In genomic region chr1:175861641-175862367, GRCh38 we compare ENCODE assay signal across 29 cellular contexts.
DNase-seq lines count a peak whose midpoint lies in the region; ATAC-seq, FAIRE-seq and TF ChIP-seq lines count a peak whose summit lies in the region.
"Had no signal": no experiment of that assay in that cellular context is flagged by ENCODE, and none has a peak within 500 bp of the region (broad histone marks: within the 10 kb centered on the region; RNA-seq: fewer than 3 reads in every experiment).

No MANE protein-coding gene starts in this region.

- no peak overlapping the region for H2AK5ac ChIP-seq in H9 (ENCODE audit: insufficient read length, low read length)
- H2AK5ac ChIP-seq in mesendoderm (ENCODE audit: low read length): no peak overlapping the region

- H3K9me3 Mint-ChIP-seq in H9: no peaks in the 10 kb centered on the region; a peak in 2 of 5 replicates
- no peaks in the 10 kb centered on the region for H3K9me3 Mint-ChIP-seq in chondrocyte (ENCODE audit: low read depth)
- H3K9me3 Mint-ChIP-seq: CD4-positive, alpha-beta T cell; IgD-negative memory B cell had no signal

- H3K27me3 Mint-ChIP-seq in H9 (ENCODE audit: low read depth) (peaks cover 6% of the 10 kb centered on the region; the same call in 1 of the 2 replicates), chondrocyte (ENCODE audit: low read depth) (peaks cover 18% of the 10 kb centered on the region)

- H3K18ac ChIP-seq in H9 (ENCODE audit: insufficient read length, low read depth, low read length) (peak overlapping the region; percentile 34), mesendoderm (ENCODE audit: low read length) (peak overlapping the region; percentile 0)

- H3K23ac ChIP-seq in H9 (ENCODE audit: insufficient read length, low read depth, low read length) (no peak overlapping the region), mesendoderm (ENCODE audit: low read length) (no peak overlapping the region)

- H4K20me1 ChIP-seq in H9 (ENCODE audit: control insufficient read depth, insufficient read depth, insufficient read length) (no peaks in the 10 kb centered on the region), GM12878 (ENCODE audit: control insufficient read depth, insufficient read depth) (no peaks in the 10 kb centered on the region)
- H4K20me1 ChIP-seq: BLaER1 treated with 17β-estradiol and CSF1 and Interleukin-3, amounts not matched to agents 10 nM and 100 nM had no signal

- no peak for TF ChIP-seq RAD21 in GM12878 (IDR thresholded peaks at IDR 0.05; ENCODE audit: insufficient read depth, low read depth, low read length)

- H3K79me2 ChIP-seq in H9 (ENCODE audit: insufficient read depth, low read length) (no peaks in the 10 kb centered on the region), GM12878 (ENCODE audit: control insufficient read depth, insufficient read depth, low read length) (no peaks in the 10 kb centered on the region), mesendoderm (ENCODE audit: control insufficient read depth, insufficient read depth, low read length) (no peaks in the 10 kb centered on the region)

- no peak overlapping the region for H2BK5ac ChIP-seq in H9 (ENCODE audit: insufficient read length, low read length)
- H2BK5ac ChIP-seq in mesendoderm (ENCODE audit: low read length): no peak overlapping the region

- H3K9ac ChIP-seq in H9 (ENCODE audit: extremely low read depth, insufficient read length, low read length) (no peak overlapping the region), GM12878 (ENCODE audit: control insufficient read depth, insufficient read depth, low read length) (no peak overlapping the region), mesendoderm (ENCODE audit: low read length) (no peak overlapping the region)
- H3K9ac ChIP-seq: BLaER1 treated with 17β-estradiol and CSF1 and Interleukin-3, amounts not matched to agents 10 nM and 100 nM; KMS-11 had no signal

- H3K4me2 ChIP-seq in H9 (ENCODE audit: insufficient read depth, insufficient read length, low read length): no peak overlapping the region
- H3K4me2 ChIP-seq in GM12878 (ENCODE audit: control insufficient read depth, insufficient read depth): no peak overlapping the region
- no peak overlapping the region for H3K4me2 ChIP-seq in mesendoderm (ENCODE audit: low read length)
- H3K4me2 ChIP-seq: A549; BLaER1 treated with 17β-estradiol and CSF1 and Interleukin-3, amounts not matched to agents 10 nM and 100 nM; KMS-11 had no signal

- DNase-seq in GM19239 (ENCODE audit: insufficient read length, low spot score): no peak
- no peak for DNase-seq in H9
- DNase-seq in GM12878 (ENCODE audit: low read depth, low spot score): no peak
- DNase-seq in mesendoderm: no peak
- no peak for DNase-seq in NCI-H446 treated with DMSO at 0.1 percent for 48 hours (lab: John Stamatoyannopoulos, UW)
- DNase-seq in anterior cingulate cortex (lab: John Stamatoyannopoulos, UW): no peak
- no peak for DNase-seq in chondrocyte (ENCODE audit: low spot score)
- DNase-seq in cerebellum (ENCODE audit: low spot score): no peak
- DNase-seq: AML-193; Caco-2; CD4-positive, alpha-beta T cell; DMS 273 treated with DMSO at 0.1 percent for 48 hours; DMS79; EL; GDM1; GOT3; MM.1S; NCI-H1694 treated with DMSO at 0.1 percent for 48 hours; NCI-H2107; NCI-H526 treated with DMSO at 0.1 percent for 48 hours; SJCRH30; T-helper 17 cell had no signal

- no peak overlapping the region for H3T11ph ChIP-seq in H9 (ENCODE audit: low read length)

- H4K91ac ChIP-seq in H9 (ENCODE audit: insufficient read length, low read depth, low read length): no peak overlapping the region

- ATAC-seq in GM12878: peak; percentile 66
- ATAC-seq: A549, HCT116, SK-N-SH treated with all-trans-retinoic acid at 6 μM for 48 hours, T-helper 17 cell had no signal

- in situ Hi-C loops in GM12878 (cut with MboI): no loop called here

- H3K36me3 ChIP-seq in GM12878 (ENCODE audit: control insufficient read depth in 2 of 2, insufficient read depth in 2 of 2, low read length in 1 of 2) (no peaks in the 10 kb centered on the region), mesendoderm (ENCODE audit: control insufficient read depth, insufficient read depth, low read length) (no peaks in the 10 kb centered on the region)
- H3K36me3 ChIP-seq: BLaER1 treated with 17β-estradiol and CSF1 and Interleukin-3, amounts not matched to agents 10 nM and 100 nM; SJCRH30 had no signal

- H3K56ac ChIP-seq in H9 (ENCODE audit: insufficient read length, low read depth, low read length) (no peak overlapping the region), mesendoderm (ENCODE audit: low read length) (no peak overlapping the region)

- POLR2A ChIA-PET in GM12878 (lab: Charles Lee): no interaction called here

- TF ChIP-seq CTCF in H9 (conservative IDR thresholded peaks at IDR 0.05) (no peak), GM12878 (IDR thresholded peaks at IDR 0.05 in 2 of 3, conservative IDR thresholded peaks at IDR 0.05 in 1 of 3; ENCODE audit: control insufficient read depth in 2 of 3, extremely low read depth in 1 of 3, insufficient read depth in 1 of 3, low read depth in 3 of 3, low read length in 3 of 3) (no peak), chondrocyte (IDR thresholded peaks at IDR 0.05) (no peak)

- no peak overlapping the region for H4K8ac ChIP-seq in H9 (replicated peaks; ENCODE audit: insufficient read length, low read depth, low read length)
- no peak overlapping the region for H4K8ac ChIP-seq in mesendoderm (ENCODE audit: low read depth, low read length)

- SMC1A ChIA-PET in GM12878 (lab: Charles Lee; ENCODE audit: uncharacterized antibody, unreplicated experiment): no interaction called here

- CTCF ChIA-PET in GM12878 (lab: Yijun Ruan, JAX): interaction anchor here (1.4 kb wide), 1 partner anchor 17 kb away, joined by 3 read pairs; no protein-coding TSS in a partner anchor

- H3K4ac ChIP-seq in H9 (ENCODE audit: low read depth, low read length) (no peak overlapping the region), mesendoderm (ENCODE audit: low read depth, low read length) (no peak overlapping the region)

- RAD21 ChIA-PET in GM12878 (lab: Charles Lee; ENCODE audit: unreplicated experiment): no interaction called here

- no peak for TF ChIP-seq POLR2A in GM12878 (IDR thresholded peaks at IDR 0.05; ENCODE audit: low read depth, low read length)

- no TSS peak for BruUV-seq in GM12878 (replicated peaks; lab: Mats Ljungman, UMichigan)

- no peak overlapping the region for H2BK20ac ChIP-seq in H9 (ENCODE audit: low read depth, low read length, poor library complexity, severe bottlenecking)

- H3K4me1 Mint-ChIP-seq in H9 (peaks cover 69 to 71% of the 10 kb centered on the region in 2 experiments), chondrocyte (ENCODE audit: low read depth) (no peaks in the 10 kb centered on the region)

- H2BK15ac ChIP-seq in H9 (ENCODE audit: low read depth, low read length): no peak overlapping the region
- no peak overlapping the region for H2BK15ac ChIP-seq in mesendoderm (replicated peaks; ENCODE audit: low read depth)

- H3K27me3 ChIP-seq in H9 (ENCODE audit: insufficient read depth, low read length): no peaks in the 10 kb centered on the region
- no peaks in the 10 kb centered on the region; a peak in 2 of 4 replicates for H3K27me3 ChIP-seq in GM12878 (replicated peaks in 1 of 2; ENCODE audit: control insufficient read depth in 2 of 2, insufficient read depth in 2 of 2, low read length in 1 of 2)
- no peaks in the 10 kb centered on the region for H3K27me3 ChIP-seq in mesendoderm (ENCODE audit: insufficient read depth, low read length, poor library complexity)
- H3K27me3 ChIP-seq: BLaER1 treated with 17β-estradiol and CSF1 and Interleukin-3, amounts not matched to agents 10 nM and 100 nM; SJCRH30 had no signal

- no peaks in the 10 kb centered on the region for H3K23me2 ChIP-seq in H9 (ENCODE audit: insufficient read length, low read depth, low read length, poor library complexity, severe bottlenecking)

- no peak overlapping the region for H2BK12ac ChIP-seq in H9 (ENCODE audit: insufficient read length, low read depth, low read length)

- FAIRE-seq in GM19239 (lab: Jason Lieb, UNC) (peak; percentile 63), GM12878 (lab: Jason Lieb, UNC) (no peak)
- FAIRE-seq: A549 had no signal

- H3K4me3 ChIP-seq in GM12878 (no peak overlapping the region), mesendoderm (ENCODE audit: low read length) (no peak overlapping the region)
- H3K4me3 ChIP-seq: A549; BLaER1 treated with 17β-estradiol and CSF1 and Interleukin-3, amounts not matched to agents 10 nM and 100 nM; SJCRH30 had no signal

- H4K5ac ChIP-seq in H9 (ENCODE audit: insufficient read length, low read depth, low read length): no peak overlapping the region
- no peak overlapping the region for H4K5ac ChIP-seq in mesendoderm (ENCODE audit: low read length)

- H2BK120ac ChIP-seq in H9 (ENCODE audit: low read depth, low read length, poor library complexity, severe bottlenecking) (no peak overlapping the region), mesendoderm (ENCODE audit: low read depth, low read length) (no peak overlapping the region)

- H3K4me1 ChIP-seq in H9 (ENCODE audit: insufficient read depth, low read length) (peaks cover 33% of the 10 kb centered on the region; the same call in 1 of the 2 replicates), GM12878 (ENCODE audit: control insufficient read depth, insufficient read depth, low read length) (peaks cover 5% of the 10 kb centered on the region; the same call in 1 of the 2 replicates), mesendoderm (ENCODE audit: control insufficient read depth, low read depth, low read length) (peaks cover 3% of the 10 kb centered on the region)
- H3K4me1 ChIP-seq: A549; BLaER1 treated with 17β-estradiol and CSF1 and Interleukin-3, amounts not matched to agents 10 nM and 100 nM; SJCRH30 had no signal

- intact Hi-C loops in GM12878 (cut with micrococcal nuclease; ENCODE audit: unreplicated experiment): no loop called here

- no peak overlapping the region for H3K27ac Mint-ChIP-seq in H9
- H3K27ac Mint-ChIP-seq in chondrocyte (ENCODE audit: unreplicated experiment): no peak overlapping the region
- H3K27ac Mint-ChIP-seq: CD4-positive, alpha-beta T cell; IgD-negative memory B cell; T-helper 17 cell had no signal

- no CpG with 5 or more reads among the region's 7 CpGs for WGBS in H9 (ENCODE audit: extremely low coverage, insufficient read length, low lambda C conversion rate)
- whole genome bisulfite sequencing in GM12878 (ENCODE audit: insufficient coverage, insufficient replicate concordance, low lambda C conversion rate, missing lambda C conversion rate): 41% methylated on average over 7 of the region's 7 CpGs
- no CpG with 5 or more reads among the region's 7 CpGs for WGBS in mesendoderm (ENCODE audit: extremely low coverage, insufficient coverage, low lambda C conversion rate)

- H2AFZ ChIP-seq in H9 (ENCODE audit: low read length): peak overlapping the region; percentile 25
- no peak overlapping the region for H2AFZ ChIP-seq in GM12878 (ENCODE audit: control insufficient read depth, low read depth, low read length)

- no peaks in the 10 kb centered on the region for H3K9me3 ChIP-seq in H9 (ENCODE audit: control insufficient read depth, low read depth, low read length)
- H3K9me3 ChIP-seq in GM12878 (replicated peaks; ENCODE audit: control insufficient read depth, insufficient read depth, low read length): no peaks in the 10 kb centered on the region
- H3K9me3 ChIP-seq: A549; BLaER1 treated with 17β-estradiol and CSF1 and Interleukin-3, amounts not matched to agents 10 nM and 100 nM; Caco-2; SJCRH30 had no signal

- H3K14ac ChIP-seq in H9 (ENCODE audit: insufficient read depth, low read length): no peak overlapping the region

- no peaks in the 10 kb centered on the region for H3K79me1 ChIP-seq in H9 (ENCODE audit: insufficient read depth, low read depth, low read length, poor library complexity, severe bottlenecking)
- no peaks in the 10 kb centered on the region for H3K79me1 ChIP-seq in mesendoderm (ENCODE audit: low read length)

- H3K36me3 Mint-ChIP-seq in H9 (ENCODE audit: insufficient read depth in 1 of 3, low read depth in 3 of 3) (no peaks in the 10 kb centered on the region), chondrocyte (ENCODE audit: low read depth) (no peaks in the 10 kb centered on the region)
- H3K36me3 Mint-ChIP-seq: IgD-negative memory B cell had no signal

- no peak overlapping the region for H3K27ac ChIP-seq in H9 (ENCODE audit: insufficient read length, low read depth, low read length)
- H3K27ac ChIP-seq in GM12878 (ENCODE audit: control insufficient read depth, insufficient read depth): no peak overlapping the region
- no peak overlapping the region for H3K27ac ChIP-seq in mesendoderm (ENCODE audit: low read depth, low read length)
- H3K27ac ChIP-seq: A549; BLaER1 treated with 17β-estradiol and CSF1 and Interleukin-3, amounts not matched to agents 10 nM and 100 nM; HL-60; KMS-11; SJCRH30 had no signal

- no peak for TF ChIP-seq EP300 in GM12878 (IDR thresholded peaks at IDR 0.05; ENCODE audit: borderline replicate concordance in 1 of 2, control insufficient read depth in 1 of 2, low read depth in 2 of 2, low read length in 2 of 2)

- no peak overlapping the region for H3K4me3 Mint-ChIP-seq in H9
- no peak overlapping the region for H3K4me3 Mint-ChIP-seq in chondrocyte (ENCODE audit: unreplicated experiment)
- H3K4me3 Mint-ChIP-seq: CD4-positive, alpha-beta T cell; IgD-negative memory B cell; T-helper 17 cell had no signal
